ENCODE assay signal across 1 cellular context in genomic region chr17:75499313-75500022, GRCh38.
TF ChIP-seq lines count a peak whose summit lies in the region.

No MANE protein-coding gene starts in this region.

TF ChIP-seq in SK-N-SH, 30 proteins besides CTCF, POLR2A, EP300 and RAD21 (continued from another document):
- TF ChIP-seq SMC3 (IDR thresholded peaks at IDR 0.05; ENCODE audit: low read depth, low read length) (no peak), POLR2AphosphoS5 (IDR thresholded peaks at IDR 0.05; ENCODE audit: low read depth, low read length) (no peak; the same call in 1 of the 2 replicates), ELF1 (IDR thresholded peaks at IDR 0.05) (no peak), EZH2phosphoT487 (IDR thresholded peaks at IDR 0.05; ENCODE audit: borderline replicate concordance, low read depth) (no peak), FOSL2 (IDR thresholded peaks at IDR 0.05; ENCODE audit: borderline replicate concordance, low read depth) (no peak), RFX5 (IDR thresholded peaks at IDR 0.05; ENCODE audit: low read length) (no peak), TEAD4 (IDR thresholded peaks at IDR 0.05; ENCODE audit: borderline replicate concordance, insufficient read depth) (no peak), USF1 (IDR thresholded peaks at IDR 0.05; ENCODE audit: borderline replicate concordance, low read depth) (no peak), FOXM1 (IDR thresholded peaks at IDR 0.05; ENCODE audit: low read depth) (no peak), MEF2A (IDR thresholded peaks at IDR 0.05; ENCODE audit: borderline replicate concordance, low read depth) (no peak), NFIC (IDR thresholded peaks at IDR 0.05; ENCODE audit: borderline replicate concordance) (no peak), NRF1 (IDR thresholded peaks at IDR 0.05; ENCODE audit: low read depth, low read length) (no peak), MAX (IDR thresholded peaks at IDR 0.05; ENCODE audit: low read depth) (no peak)
